In the genomic region with DNA sequence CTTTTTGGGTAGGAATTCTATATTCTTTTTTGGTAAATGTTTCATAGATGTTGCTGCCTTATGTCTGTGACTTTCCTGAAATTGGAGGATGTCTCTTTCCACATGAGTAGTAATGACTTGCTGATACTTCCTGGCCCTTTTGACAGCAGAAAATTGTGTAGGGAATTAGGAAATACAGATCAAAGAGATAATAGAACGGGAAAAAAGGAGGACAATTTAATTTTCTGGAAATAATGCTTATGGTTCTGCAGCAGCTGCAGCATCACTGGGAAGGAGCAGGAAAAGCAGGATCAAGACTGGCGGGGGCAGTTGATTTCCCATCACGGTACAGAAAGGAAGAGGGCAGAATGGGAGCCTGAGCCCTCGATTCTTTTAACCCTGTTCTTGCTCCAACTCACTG, we compare ENCODE assay signal across 21 cellular contexts.
"Had no signal": no experiment of that assay in that cellular context is flagged by ENCODE, and none has a peak within 500 bp of the region (broad histone marks: within the 10 kb centered on the region; RNA-seq: fewer than 3 reads in every experiment).

No MANE protein-coding gene starts in this region.

- H3K9me3 ChIP-seq: esophagus muscularis mucosa, gastroesophageal sphincter, heart right ventricle, left lung, lower lobe of right lung, mucosa of descending colon had no signal

- H3K9me3 Mint-ChIP-seq: mesothelial cell of epicardium, naive B cell had no signal

- H3K4me1 Mint-ChIP-seq: naive B cell had no signal

- H3K4me3 ChIP-seq: coronary artery, dorsolateral prefrontal cortex, esophagus muscularis mucosa, gastroesophageal sphincter, heart right ventricle, left lung, lower lobe of right lung, mucosa of descending colon had no signal

- H3K4me1 ChIP-seq: esophagus muscularis mucosa, foreskin keratinocyte, gastroesophageal sphincter, heart right ventricle, left lung, lower lobe of right lung had no signal

- H3K36me3 Mint-ChIP-seq: mesothelial cell of epicardium, naive B cell had no signal

- H3K4me3 Mint-ChIP-seq: mesothelial cell of epicardium, naive B cell had no signal

- DNase-seq: dermis blood vessel endothelial cell; dorsolateral prefrontal cortex; effector CD4-positive, alpha-beta T cell; effector memory CD4-positive, alpha-beta T cell; foreskin keratinocyte; head of caudate nucleus; heart right ventricle; hippocampal formation; kidney; kidney glomerular epithelial cell; left colon; left lung; left ventricle myocardium superior; lower lobe of right lung; mesenchymal stem cell; mucosa of descending colon; naive B cell had no signal

- H3K27ac Mint-ChIP-seq: mesothelial cell of epicardium, naive B cell had no signal

- H3K36me3 ChIP-seq: esophagus muscularis mucosa, gastroesophageal sphincter, heart right ventricle, left lung, lower lobe of right lung had no signal

- H3K27me3 ChIP-seq: esophagus muscularis mucosa, foreskin keratinocyte, gastroesophageal sphincter, heart right ventricle, left lung had no signal

- H3K27ac ChIP-seq: coronary artery, dorsolateral prefrontal cortex, esophagus muscularis mucosa, foreskin keratinocyte, gastroesophageal sphincter, heart right ventricle, left lung, lower lobe of right lung had no signal
